In genomic region chr6:146545608-146546007, GRCh38 we compare ENCODE assay signal across 11 cellular contexts. TPM values are rescaled to one million over a fixed set of nuclear protein-coding genes. Genes with fewer than 3 reads are reported as not detected.
DNase-seq lines count a peak whose midpoint lies in the region; ATAC-seq, FAIRE-seq and TF ChIP-seq lines count a peak whose summit lies in the region.
"Had no signal": no experiment of that assay in that cellular context is flagged by ENCODE, and none has a peak within 500 bp of the region (broad histone marks: within the 10 kb centered on the region; RNA-seq: fewer than 3 reads in every experiment).

No MANE protein-coding gene starts in this region.

- H3K9me3 ChIP-seq in ascending aorta (no peaks in the 10 kb centered on the region), kidney (ENCODE audit: control insufficient read depth in 1 of 2, low read length in 2 of 2) (no peaks in the 10 kb centered on the region), stomach smooth muscle (ENCODE audit: control insufficient read depth in 2 of 2, low read length in 2 of 2) (no peaks in the 10 kb centered on the region)
- H3K9me3 ChIP-seq in CD4-positive, alpha-beta T cell (ENCODE audit: control insufficient read depth, low read length): no peaks in the 10 kb centered on the region

- H3K27me3 Mint-ChIP-seq in CD4-positive, alpha-beta T cell: peaks cover 37% of the 10 kb centered on the region

- ATAC-seq in HG03460 (IDR thresholded peaks at IDR 0.05; ENCODE audit: unreplicated experiment): no peak
- no peak for ATAC-seq in CD4-positive, alpha-beta T cell (ENCODE audit: poor library complexity)
- ATAC-seq in HG02759 (IDR thresholded peaks at IDR 0.05; ENCODE audit: unreplicated experiment): no peak

- H3K27me3 ChIP-seq in ascending aorta: no peaks in the 10 kb centered on the region
- no peaks in the 10 kb centered on the region for H3K27me3 ChIP-seq in stomach smooth muscle (ENCODE audit: control insufficient read depth in 1 of 2, insufficient read depth in 2 of 2, low read length in 2 of 2)
- peaks cover 29% of the 10 kb centered on the region for H3K27me3 ChIP-seq in CD4-positive, alpha-beta T cell (ENCODE audit: control insufficient read depth, insufficient read depth, low read length)

- H3K4me3 ChIP-seq in HFF-Myc (replicated peaks; ENCODE audit: low read depth, low read length) (peak overlapping the region; percentile 82), ascending aorta (peak overlapping the region; percentile 91 to 94), kidney (ENCODE audit: low read length in 2 of 2) (peak overlapping the region; percentile 49 to 91), stomach smooth muscle (ENCODE audit: low read length in 2 of 2) (peak overlapping the region; percentile 63 to 86)

- H3K4me3 Mint-ChIP-seq in CD4-positive, alpha-beta T cell: no peak overlapping the region
- H3K4me3 Mint-ChIP-seq: activated CD4-positive, alpha-beta T cell treated with anti-CD3 and anti-CD28 coated beads, Interleukin-2, amount 10 ng/mL, durations not matched to agents 7 days and 5 days had no signal

- POLR2A ChIA-PET in CD4-positive, alpha-beta T cell (lab: Charles Lee): no interaction called here

- H3K9ac ChIP-seq in kidney (ENCODE audit: low read length in 2 of 2): peak overlapping the region in 1 of 2 donors; percentile 32
- H3K9ac ChIP-seq in stomach smooth muscle (ENCODE audit: low read length in 2 of 2): peak overlapping the region; percentile 26 to 38

- peaks cover 13% of the 10 kb centered on the region for H3K4me1 Mint-ChIP-seq in CD4-positive, alpha-beta T cell (ENCODE audit: low read depth)

- H3K27ac Mint-ChIP-seq in CD4-positive, alpha-beta T cell: no peak overlapping the region
- H3K27ac Mint-ChIP-seq: activated CD4-positive, alpha-beta T cell treated with anti-CD3 and anti-CD28 coated beads, Interleukin-2, amount 10 ng/mL, durations not matched to agents 7 days and 5 days had no signal

- CTCF ChIA-PET in CD4-positive, alpha-beta T cell (lab: Charles Lee): interaction anchor here (0.7 kb wide), 1 partner anchor 378 kb away, joined by 3 read pairs; no protein-coding TSS in a partner anchor

- no peak for FAIRE-seq in kidney (lab: Jason Lieb, UNC)

- TF ChIP-seq CTCF in HFF-Myc (IDR thresholded peaks at IDR 0.05; ENCODE audit: low read depth, low read length, missing control alignments): no peak
- no peak for TF ChIP-seq CTCF in ascending aorta (IDR thresholded peaks at IDR 0.05)
- TF ChIP-seq CTCF in kidney (IDR thresholded peaks at IDR 0.05; ENCODE audit: borderline replicate concordance, extremely low read depth, insufficient read depth): no peak
- TF ChIP-seq CTCF in CD4-positive, alpha-beta T cell (IDR thresholded peaks at IDR 0.05): no peak

- H3K4me1 ChIP-seq in ascending aorta: peaks cover 4 to 31% of the 10 kb centered on the region in 2 donors
- peaks cover 6 to 7% of the 10 kb centered on the region in 2 donors for H3K4me1 ChIP-seq in kidney (ENCODE audit: control insufficient read depth in 1 of 2, insufficient read depth in 1 of 2, low read depth in 1 of 2, low read length in 2 of 2)
- peaks cover 11% of the 10 kb centered on the region for H3K4me1 ChIP-seq in stomach smooth muscle (ENCODE audit: control insufficient read depth, insufficient read depth, low read length)

- H3K36me3 ChIP-seq in ascending aorta (peaks cover 4 to 14% of the 10 kb centered on the region in 2 donors), kidney (ENCODE audit: control insufficient read depth in 1 of 2, insufficient read depth in 2 of 2, low read length in 2 of 2) (peaks cover 6 to 13% of the 10 kb centered on the region in 2 donors), stomach smooth muscle (ENCODE audit: control insufficient read depth in 2 of 2, insufficient read depth in 2 of 2, low read length in 2 of 2) (peaks cover 2 to 4% of the 10 kb centered on the region in 2 donors)

- intact Hi-C loops in ascending aorta (cut with DNase I): loop anchor here (2.0 to 10.0 kb wide), 3 partner anchors 657 to 1949 kb away; partner anchors contain the start of gene FBXO30
- intact Hi-C loops in kidney (cut with DNase I): no loop called here
- intact Hi-C loops in CD4-positive, alpha-beta T cell (cut with DNase I, micrococcal nuclease): no loop called here

- DNase-seq in HFF-Myc (ENCODE audit: extremely low read depth, low read depth) (no peak), ascending aorta (ENCODE audit: low spot score in 2 of 2) (no peak), kidney (no peak), middle frontal gyrus (ENCODE audit: extremely low spot score, low spot score) (no peak)
- DNase-seq in CD4-positive, alpha-beta T cell: no peak
- DNase-seq: activated CD4-positive, alpha-beta T cell treated with anti-CD3 and anti-CD28 coated beads, Interleukin-2, amount 10 ng/mL, durations not matched to agents 7 days and 5 days; NCI-H345; occipital lobe had no signal

- peak overlapping the region; percentile 97 to 98 for H3K27ac ChIP-seq in ascending aorta
- peak overlapping the region; percentile 66 to 95 for H3K27ac ChIP-seq in kidney (ENCODE audit: low read depth in 2 of 2, low read length in 2 of 2)
- no peak overlapping the region for H3K27ac ChIP-seq in stomach smooth muscle (ENCODE audit: low read length)
- H3K27ac ChIP-seq in CD4-positive, alpha-beta T cell (ENCODE audit: low read depth, low read length): no peak overlapping the region

- no peaks in the 10 kb centered on the region for H3K9me3 Mint-ChIP-seq in CD4-positive, alpha-beta T cell
- H3K9me3 Mint-ChIP-seq: activated CD4-positive, alpha-beta T cell treated with anti-CD3 and anti-CD28 coated beads, Interleukin-2, amount 10 ng/mL, durations not matched to agents 7 days and 5 days had no signal

- H3K36me3 Mint-ChIP-seq in CD4-positive, alpha-beta T cell (ENCODE audit: low read depth): no peaks in the 10 kb centered on the region

RNA-seq across cellular contexts. Expression of gene RAB32, which starts 2.0 kb away (rescaled TPM):
- 89.2 TPM for total RNA-seq in ascending aorta
- 19.9 TPM for total RNA-seq in kidney
- 39.1 TPM for polyA plus RNA-seq in kidney (ENCODE audit: insufficient read depth, low read depth, low replicate concordance)
- total RNA-seq in CD4-positive, alpha-beta T cell: under 1 TPM; 0.44 to 0.47 TPM

RNA-seq across cellular contexts. Expression of gene ADGB, which starts 53.2 kb away (rescaled TPM):
- total RNA-seq in ascending aorta: not detected
- not detected for total RNA-seq in kidney
- polyA plus RNA-seq in kidney (ENCODE audit: insufficient read depth, low read depth, low replicate concordance): not detected
- total RNA-seq in CD4-positive, alpha-beta T cell: not detected
- total RNA-seq: activated CD4-positive, alpha-beta T cell treated with anti-CD3 and anti-CD28 coated beads, Interleukin-2, amount 10 ng/mL, durations not matched to agents 7 days and 5 days had no signal

Comparison
In these comparisons a context has a peak if more than half of its experiments do, and no peak if none do; other contexts are left out.
1. H3K27ac ChIP-seq: peak in ascending aorta (2 of 2) and kidney (2 of 2); none in stomach smooth muscle (single experiment) and CD4-positive, alpha-beta T cell (single experiment).
2. RNA of gene RAB32, which starts 2.0 kb away (total RNA-seq): 89.2 TPM in ascending aorta (single experiment) and 19.9 TPM in kidney (single experiment); 0.44 to 0.47 TPM in CD4-positive, alpha-beta T cell; every median in the first group is over 10 times any median in the second.
3. Peak in every context shown above with its lines, with median percentiles within 50 percentile points of each other: H3K4me3 ChIP-seq.